ENCODE assay signal across 15 cellular contexts in genomic region chr2:101096619-101097142, GRCh38. TPM values are rescaled to one million over a fixed set of nuclear protein-coding genes. Genes with fewer than 3 reads are reported as not detected.
DNase-seq lines count a peak whose midpoint lies in the region; ATAC-seq and TF ChIP-seq lines count a peak whose summit lies in the region.
"Had no signal": no experiment of that assay in that cellular context is flagged by ENCODE, and none has a peak within 500 bp of the region (broad histone marks: within the 10 kb centered on the region; RNA-seq: fewer than 3 reads in every experiment).

No MANE protein-coding gene starts in this region.

- TF ChIP-seq CTCF in HEK293 (tag by site-specific recombination; IDR thresholded peaks at IDR 0.05), result no peak
- no peak for TF ChIP-seq CTCF in progenitor cell of endocrine pancreas (IDR thresholded peaks at IDR 0.05; ENCODE audit: unreplicated experiment)

- H3K36me3 ChIP-seq in HEK293 (ENCODE audit: control insufficient read depth in 2 of 2, insufficient read depth in 1 of 2, low read length in 2 of 2), result no peaks in the 10 kb centered on the region
- H3K36me3 ChIP-seq: BLaER1 had no signal

- no peaks in the 10 kb centered on the region for H3K27me3 Mint-ChIP-seq in progenitor cell of endocrine pancreas
- H3K27me3 Mint-ChIP-seq in activated T-cell treated with anti-CD3 and anti-CD28 coated beads, Interleukin-2, amount 50 U/mL, for 24 hours, result peaks cover 26% of the 10 kb centered on the region

- peaks cover 29% of the 10 kb centered on the region for H3K9me3 Mint-ChIP-seq in progenitor cell of endocrine pancreas (ENCODE audit: low read depth)
- peaks cover 20% of the 10 kb centered on the region for H3K9me3 Mint-ChIP-seq in activated T-cell treated with anti-CD3 and anti-CD28 coated beads, Interleukin-2, amount 50 U/mL, for 24 hours

- ATAC-seq in HG03108 (IDR thresholded peaks at IDR 0.05; ENCODE audit: unreplicated experiment), result no peak
- ATAC-seq: GM23338, HCT116 had no signal

- no peak overlapping the region for H3K4me3 ChIP-seq in HEK293 (ENCODE audit: low read depth, low read length)
- H3K4me3 ChIP-seq: BLaER1, GM23338 had no signal

- POLR2A ChIA-PET in HEK293 (lab: Yijun Ruan, JAX), result no interaction called here

- no peaks in the 10 kb centered on the region for H3K9me3 ChIP-seq in HEK293 (ENCODE audit: control insufficient read depth, insufficient read depth, low read depth, low read length)

- H3K4me3 Mint-ChIP-seq in progenitor cell of endocrine pancreas (ENCODE audit: low read depth), result no peak overlapping the region
- no peak overlapping the region for H3K4me3 Mint-ChIP-seq in activated T-cell treated with anti-CD3 and anti-CD28 coated beads, Interleukin-2, amount 50 U/mL, for 24 hours
- H3K4me3 Mint-ChIP-seq: CD14-positive monocyte; CD4-positive, alpha-beta memory T cell; GM23338 had no signal

- no peaks in the 10 kb centered on the region for H3K4me1 ChIP-seq in HEK293 (ENCODE audit: control insufficient read depth, insufficient read depth, low read length)
- H3K4me1 ChIP-seq: BLaER1 had no signal

- H3K36me3 Mint-ChIP-seq in progenitor cell of endocrine pancreas (ENCODE audit: insufficient read depth), result peaks cover 23% of the 10 kb centered on the region
- H3K36me3 Mint-ChIP-seq in activated T-cell treated with anti-CD3 and anti-CD28 coated beads, Interleukin-2, amount 50 U/mL, for 24 hours (ENCODE audit: low read depth), result no peaks in the 10 kb centered on the region

- H3K4me1 Mint-ChIP-seq in progenitor cell of endocrine pancreas (ENCODE audit: low read depth), result peaks cover 19% of the 10 kb centered on the region
- H3K4me1 Mint-ChIP-seq in activated T-cell treated with anti-CD3 and anti-CD28 coated beads, Interleukin-2, amount 50 U/mL, for 24 hours (ENCODE audit: low read depth), result no peaks in the 10 kb centered on the region
- H3K4me1 Mint-ChIP-seq: CD4-positive, alpha-beta memory T cell had no signal

- H3K27ac Mint-ChIP-seq in progenitor cell of endocrine pancreas, result peak overlapping the region; percentile 62
- H3K27ac Mint-ChIP-seq in activated T-cell treated with anti-CD3 and anti-CD28 coated beads, Interleukin-2, amount 50 U/mL, for 24 hours, result no peak overlapping the region
- H3K27ac Mint-ChIP-seq: CD14-positive monocyte; CD4-positive, alpha-beta memory T cell; GM23338 had no signal

- CTCF ChIA-PET in HEK293 (lab: Yijun Ruan, JAX), result no interaction called here

- H3K27ac ChIP-seq in HEK293 (ENCODE audit: extremely low read depth, low read depth, low read length), result no peak overlapping the region
- H3K27ac ChIP-seq: BLaER1 had no signal

- DNase-seq in NCI-H2171 treated with DMSO at 0.1 percent for 48 hours (lab: John Stamatoyannopoulos, UW), result peak; percentile 17
- DNase-seq in NCI-H2171 (lab: John Stamatoyannopoulos, UW), result no peak
- no peak for DNase-seq in progenitor cell of endocrine pancreas (ENCODE audit: low spot score, unreplicated experiment)
- no peak for DNase-seq in activated T-cell treated with anti-CD3 and anti-CD28 coated beads, Interleukin-2, amount 50 U/mL, for 24 hours
- DNase-seq in NCI-H446 (lab: John Stamatoyannopoulos, UW), result no peak
- DNase-seq: 8988T; CD4-positive, alpha-beta memory T cell; DMS79 treated with DMSO at 0.1 percent for 48 hours; GF-D8 had no signal

TF ChIP-seq in HEK293, 187 proteins besides CTCF, POLR2A, EP300 and RAD21:
- TF ChIP-seq ZNF558 (tag by site-specific recombination; IDR thresholded peaks at IDR 0.05), result peak; percentile 94
- no peak for TF ChIP-seq ZNF341 (tag by site-specific recombination; IDR thresholded peaks at IDR 0.05; ENCODE audit: low read depth)
- TF ChIP-seq ZSCAN18 (tag by site-specific recombination; IDR thresholded peaks at IDR 0.05), result no peak
- TF ChIP-seq ZNF701 (tag by site-specific recombination; IDR thresholded peaks at IDR 0.05), result no peak
- no peak for TF ChIP-seq ZSCAN16 (tag by site-specific recombination; IDR thresholded peaks at IDR 0.05)
- no peak for TF ChIP-seq MEIS1 (CRISPR knock-in tag; IDR thresholded peaks at IDR 0.05; ENCODE audit: borderline replicate concordance)
- TF ChIP-seq SCRT1 (tag by site-specific recombination; IDR thresholded peaks at IDR 0.05; ENCODE audit: borderline replicate concordance), result no peak
- no peak for TF ChIP-seq ZNF248 (tag by site-specific recombination; IDR thresholded peaks at IDR 0.05)

RNA-seq across cellular contexts. Expression of gene TBC1D8, which starts 54.5 kb away (rescaled TPM):
- total RNA-seq in progenitor cell of endocrine pancreas, result 32.6 and 34.8 TPM in 2 replicates
